In the genomic region with DNA sequence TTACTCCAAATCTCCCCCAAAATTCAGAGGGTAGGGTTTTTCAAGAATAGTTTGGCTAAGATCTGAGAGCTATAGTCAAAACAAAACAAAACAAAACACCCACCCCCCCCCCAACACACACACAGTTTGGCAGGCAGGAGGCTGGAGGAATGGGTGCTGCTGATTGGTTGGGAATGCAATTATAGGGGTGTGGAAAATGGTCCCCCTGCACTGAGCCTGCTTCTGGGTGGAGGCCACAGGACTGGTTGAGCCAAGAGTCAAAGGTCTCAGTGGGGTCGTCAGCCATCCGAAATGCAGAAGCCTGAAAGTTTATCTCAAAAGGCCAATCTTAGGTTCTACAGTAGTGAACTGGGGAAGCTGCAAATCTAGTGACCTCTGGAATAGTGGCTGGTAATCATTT, we compare ENCODE assay signal across 16 cellular contexts. TPM values are rescaled to one million over a fixed set of nuclear protein-coding genes. Genes with fewer than 3 reads are reported as not detected.
A peak's percentile ranks its signal among the peaks of the same experiment; 100 is the strongest.
DNase-seq lines count a peak whose midpoint lies in the region; ATAC-seq and TF ChIP-seq lines count a peak whose summit lies in the region.
"Had no signal": no experiment of that assay in that cellular context is flagged by ENCODE, and none has a peak within 500 bp of the region (broad histone marks: within the 10 kb centered on the region; RNA-seq: fewer than 3 reads in every experiment).

No MANE protein-coding gene starts in this region.

- H3K4me2 ChIP-seq in smooth muscle cell, result peak overlapping the region; percentile 85

- TF ChIP-seq CTCF in cardiac muscle cell (IDR thresholded peaks at IDR 0.05; ENCODE audit: low read depth, low read length), result no peak
- no peak for TF ChIP-seq CTCF in smooth muscle cell (IDR thresholded peaks at IDR 0.05; ENCODE audit: borderline replicate concordance, insufficient read depth, poor library complexity, severe bottlenecking)
- no peak for TF ChIP-seq CTCF in GM10266 (IDR thresholded peaks at IDR 0.05; ENCODE audit: control insufficient read depth, insufficient read depth, low read depth, missing control alignments)

- no peaks in the 10 kb centered on the region for H3K36me3 ChIP-seq in cardiac muscle cell
- peaks cover 22% of the 10 kb centered on the region; the same call in 1 of the 2 replicates for H3K36me3 ChIP-seq in SK-N-MC (ENCODE audit: insufficient read depth, low read length)
- H3K36me3 ChIP-seq in smooth muscle cell (ENCODE audit: low read depth), result no peaks in the 10 kb centered on the region
- H3K36me3 ChIP-seq: right atrium auricular region had no signal

- H2AFZ ChIP-seq in smooth muscle cell (ENCODE audit: low read depth), result no peak overlapping the region

- peaks cover 28% of the 10 kb centered on the region for H3K79me2 ChIP-seq in smooth muscle cell (ENCODE audit: low read depth)

- H3K9me3 ChIP-seq in cardiac muscle cell (ENCODE audit: low read depth) (no peaks in the 10 kb centered on the region), SK-N-MC (ENCODE audit: low read depth, low read length) (peaks cover 7% of the 10 kb centered on the region; the same call in 1 of the 2 replicates), smooth muscle cell (replicated peaks; ENCODE audit: low read depth) (no peaks in the 10 kb centered on the region)

- 24% methylated on average over 2 of the region's 2 CpGs for WGBS in smooth muscle cell (ENCODE audit: low lambda C conversion rate)

- no peaks in the 10 kb centered on the region for H3F3A ChIP-seq in smooth muscle cell (ENCODE audit: low read depth)

- no peaks in the 10 kb centered on the region for H4K20me1 ChIP-seq in smooth muscle cell (ENCODE audit: low read depth)

- H3K27ac ChIP-seq in cardiac muscle cell (peak overlapping the region; percentile 97), SK-N-MC (peak overlapping the region; percentile 97; the same call in 1 of the 2 replicates), smooth muscle cell (ENCODE audit: low read depth) (peak overlapping the region; percentile 80)
- H3K27ac ChIP-seq: C4-2B, tibial nerve had no signal

- DNase-seq in cardiac muscle cell (ENCODE audit: low read depth in 1 of 2, low spot score in 1 of 2), result no peak
- DNase-seq in Right ventricle myocardium inferior (ENCODE audit: missing footprints), result no peak
- no peak for DNase-seq in SK-N-MC (ENCODE audit: low read depth, low spot score)
- peak; percentile 89 for DNase-seq in islet precursor cell
- DNase-seq in smooth muscle cell (lab: John Stamatoyannopoulos, UW; ENCODE audit: unreplicated experiment), result no peak
- DNase-seq in HT-29 (ENCODE audit: low spot score), result no peak
- DNase-seq in GM10266 (ENCODE audit: extremely low spot score), result no peak
- DNase-seq: activated CD4-positive, CD25-positive, alpha-beta regulatory T cell treated with anti-CD3 and anti-CD28 coated beads, Interleukin-2, amount 50 U/mL, for 72 hours; NCI-H187; NCI-H345; SHP77; stimulated activated naive CD4-positive, alpha-beta T cell had no signal

- H3K27me3 ChIP-seq in cardiac muscle cell (no peaks in the 10 kb centered on the region), smooth muscle cell (ENCODE audit: low read depth) (no peaks in the 10 kb centered on the region)
- H3K27me3 ChIP-seq: right atrium auricular region, tibial nerve had no signal

- H3K4me1 ChIP-seq in cardiac muscle cell (ENCODE audit: low read depth), result peaks cover 10% of the 10 kb centered on the region
- peaks cover 20% of the 10 kb centered on the region for H3K4me1 ChIP-seq in smooth muscle cell (ENCODE audit: low read depth)

- intact Hi-C loops in Right ventricle myocardium inferior (cut with DNase I), result no loop called here

- H3K9ac ChIP-seq in SK-N-MC (ENCODE audit: insufficient read length), result no peak overlapping the region
- no peak overlapping the region for H3K9ac ChIP-seq in smooth muscle cell (ENCODE audit: low read depth)

- ATAC-seq in Right ventricle myocardium inferior (no peak), HG03095 (IDR thresholded peaks at IDR 0.05; ENCODE audit: unreplicated experiment) (no peak)

- H3K4me3 ChIP-seq in cardiac muscle cell, result no peak overlapping the region
- peak overlapping the region; percentile 96; the same call in 1 of the 2 replicates for H3K4me3 ChIP-seq in SK-N-MC
- no peak overlapping the region for H3K4me3 ChIP-seq in smooth muscle cell
- H3K4me3 ChIP-seq: tibial nerve had no signal

RNA-seq across cellular contexts. Expression of gene HACD2, which starts 2.5 kb away (rescaled TPM):
- total RNA-seq in cardiac muscle cell, result 8.8 and 9.1 TPM in 2 replicates
- 9.9 and 13.6 TPM in 2 replicates for polyA plus RNA-seq in cardiac muscle cell
- total RNA-seq in Right ventricle myocardium inferior, result 12.1 TPM
- 25.7 and 28.3 TPM in 2 replicates for total RNA-seq in smooth muscle cell
- polyA plus RNA-seq in smooth muscle cell, result 9.5 and 12.3 TPM in 2 replicates
- total RNA-seq in HT-29 (2014; rRNA removed; shearing (Covaris generic)), result 18.8 and 20.5 TPM in 2 replicates
